In genomic region chr10:59222788-59223187, GRCh38 we compare ENCODE assay signal across 1 cellular context.
TF ChIP-seq lines count a peak whose summit lies in the region.

No MANE protein-coding gene starts in this region.

TF ChIP-seq in A549, 52 proteins besides CTCF, POLR2A, EP300 and RAD21:
- TF ChIP-seq HES2 (IDR thresholded peaks at IDR 0.05): no peak
- TF ChIP-seq HMGXB4 (CRISPR knock-in tag; IDR thresholded peaks at IDR 0.05; ENCODE audit: borderline replicate concordance): no peak
- TF ChIP-seq TFCP2L1 (CRISPR knock-in tag; IDR thresholded peaks at IDR 0.05): no peak
- no peak for TF ChIP-seq SMC3 (IDR thresholded peaks at IDR 0.05)
- TF ChIP-seq RFX5 (IDR thresholded peaks at IDR 0.05): no peak
